9 cellular contexts compared by ENCODE assay signal in genomic region chr4:61201562-61202099, GRCh38. TPM values are rescaled to one million over a fixed set of nuclear protein-coding genes. Genes with fewer than 3 reads are reported as not detected.
DNase-seq lines count a peak whose midpoint lies in the region; ATAC-seq, FAIRE-seq and TF ChIP-seq lines count a peak whose summit lies in the region.
"Had no signal": no experiment of that assay in that cellular context is flagged by ENCODE, and none has a peak within 500 bp of the region (broad histone marks: within the 10 kb centered on the region; RNA-seq: fewer than 3 reads in every experiment).

No MANE protein-coding gene starts in this region.

- no peak overlapping the region for H3K27ac Mint-ChIP-seq in activated naive CD4-positive, alpha-beta T cell treated with anti-CD3 and anti-CD28 coated beads, Interleukin-2, amount 50 U/mL, for 72 hours

- H3K4me3 ChIP-seq in RWPE2 (ENCODE audit: severe bottlenecking) (peak overlapping the region; percentile 43), gastroesophageal sphincter (peak overlapping the region; percentile 49 to 64), ovary (peak overlapping the region; percentile 42)

- TF ChIP-seq POLR2A in gastroesophageal sphincter (IDR thresholded peaks at IDR 0.05) (no peak), ovary (IDR thresholded peaks at IDR 0.05) (no peak)

- no peak for FAIRE-seq in GM19239 (lab: Jason Lieb, UNC)

- ATAC-seq in RWPE2 (ENCODE audit: low read depth) (no peak; the same call in 2 of the 3 replicates), gastroesophageal sphincter (peak; percentile 24)
- no peak for ATAC-seq in activated naive CD4-positive, alpha-beta T cell treated with anti-CD3 and anti-CD28 coated beads, Interleukin-2, amount 50 U/mL, for 72 hours
- no peak for ATAC-seq in activated CD4-positive, CD25-positive, alpha-beta regulatory T cell treated with anti-CD3 and anti-CD28 coated beads, Interleukin-2, amount 50 U/mL, for 24 hours

- TF ChIP-seq CTCF in RWPE2 (IDR thresholded peaks at IDR 0.05; ENCODE audit: poor library complexity, severe bottlenecking) (no peak), gastroesophageal sphincter (IDR thresholded peaks at IDR 0.05) (no peak), ovary (IDR thresholded peaks at IDR 0.05) (no peak)

- H3K9me3 ChIP-seq in RWPE2 (ENCODE audit: severe bottlenecking) (no peaks in the 10 kb centered on the region), gastroesophageal sphincter (no peaks in the 10 kb centered on the region), ovary (no peaks in the 10 kb centered on the region)

- H3K36me3 ChIP-seq in RWPE2 (ENCODE audit: low read depth) = no peaks in the 10 kb centered on the region
- H3K36me3 ChIP-seq in gastroesophageal sphincter = no peaks in the 10 kb centered on the region
- no peaks in the 10 kb centered on the region for H3K36me3 ChIP-seq in ovary

- H3K27me3 ChIP-seq in RWPE2 (ENCODE audit: insufficient read depth, poor library complexity, severe bottlenecking) = peaks cover 56% of the 10 kb centered on the region
- H3K27me3 ChIP-seq in gastroesophageal sphincter = peaks cover 43% of the 10 kb centered on the region
- H3K27me3 ChIP-seq in ovary = no peaks in the 10 kb centered on the region

- H3K4me1 ChIP-seq in RWPE2 (ENCODE audit: insufficient read depth, poor library complexity, severe bottlenecking) = peaks cover 10% of the 10 kb centered on the region
- H3K4me1 ChIP-seq in gastroesophageal sphincter = peaks cover 0 to 35% (median 12%) of the 10 kb centered on the region in 3 donors
- H3K4me1 ChIP-seq in ovary (ENCODE audit: insufficient read depth) = peaks cover 2% of the 10 kb centered on the region

- DNase-seq in ELF-1 (ENCODE audit: low read depth, low spot score) = peak; percentile 40
- DNase-seq in RWPE2 (ENCODE audit: low spot score) = no peak
- DNase-seq in ovary = peak in 1 of 5 donors; percentile 10
- DNase-seq in GM19239 (ENCODE audit: insufficient read length, low spot score) = no peak
- no peak for DNase-seq in GM19240 (ENCODE audit: insufficient read length, low spot score)
- no peak for DNase-seq in activated naive CD4-positive, alpha-beta T cell treated with anti-CD3 and anti-CD28 coated beads, Interleukin-2, amount 50 U/mL, for 72 hours (ENCODE audit: low spot score in 2 of 2)
- DNase-seq: stimulated activated CD4-positive, alpha-beta T cell treated with anti-CD3 and anti-CD28 coated beads, Interleukin-2, amount 100 ng/mL, for 24 hours had no signal

- H3K36me3 Mint-ChIP-seq in activated naive CD4-positive, alpha-beta T cell treated with anti-CD3 and anti-CD28 coated beads, Interleukin-2, amount 50 U/mL, for 72 hours = peaks cover 9 to 23% of the 10 kb centered on the region in 2 donors

- TF ChIP-seq EP300 in gastroesophageal sphincter (IDR thresholded peaks at IDR 0.05) (no peak), ovary (IDR thresholded peaks at IDR 0.05) (no peak)

- intact Hi-C loops in ovary (cut with DNase I) = no loop called here

- no peak overlapping the region for H3K27ac ChIP-seq in RWPE2 (ENCODE audit: poor library complexity, severe bottlenecking)
- peak overlapping the region in 2 of 4 donors; percentile 44 to 58 for H3K27ac ChIP-seq in gastroesophageal sphincter
- no peak overlapping the region for H3K27ac ChIP-seq in ovary

- WGBS in gastroesophageal sphincter (ENCODE audit: low coverage in 1 of 2), 2 donors = 0% methylated on average over 2 of the region's 39 CpGs; no CpG with 5 or more reads in 1 of the 2 donors
- WGBS in ovary, 3 donors = 1 to 2% (median 1%) methylated on average over 31 to 39 of the region's 39 CpGs

- H3K9me3 Mint-ChIP-seq in activated naive CD4-positive, alpha-beta T cell treated with anti-CD3 and anti-CD28 coated beads, Interleukin-2, amount 50 U/mL, for 72 hours = peaks cover 5 to 10% of the 10 kb centered on the region in 2 donors

RNA-seq across cellular contexts. Expression of gene ADGRL3, which starts 1.5 kb away (rescaled TPM):
- total RNA-seq in gastroesophageal sphincter = 10 to 100 TPM in 1 of 4 donors, 1 to 10 TPM in 3; 6.1 to 26.0 (median 7.3) TPM
- total RNA-seq in ovary = 1 to 10 TPM; 1.1 to 9.5 (median 2.5) TPM
- 1 to 10 TPM in 1 of 2 donors, under 1 TPM in 1; 0.88 to 8.6 TPM for polyA plus RNA-seq in ovary
- not detected for total RNA-seq in activated naive CD4-positive, alpha-beta T cell treated with anti-CD3 and anti-CD28 coated beads, Interleukin-2, amount 50 U/mL, for 72 hours
